ENCODE assay signal across 20 cellular contexts in genomic region chr3:71095511-71096305, GRCh38.
DNase-seq lines count a peak whose midpoint lies in the region; ATAC-seq and TF ChIP-seq lines count a peak whose summit lies in the region.
"Had no signal": no experiment of that assay in that cellular context is flagged by ENCODE, and none has a peak within 500 bp of the region (broad histone marks: within the 10 kb centered on the region; RNA-seq: fewer than 3 reads in every experiment).

No MANE protein-coding gene starts in this region.

- intact Hi-C loops in ascending aorta (cut with DNase I), result no loop called here
- intact Hi-C loops in naive thymus-derived CD4-positive, alpha-beta T cell (cut with micrococcal nuclease), result no loop called here

- TF ChIP-seq CTCF in ascending aorta (IDR thresholded peaks at IDR 0.05), result no peak

- no peaks in the 10 kb centered on the region for H3K27me3 Mint-ChIP-seq in naive thymus-derived CD4-positive, alpha-beta T cell
- H3K27me3 Mint-ChIP-seq: activated CD8-positive, alpha-beta memory T cell treated with anti-CD3 and anti-CD28 coated beads, Interleukin-2, amount 10 ng/mL, durations not matched to agents 7 days and 5 days had no signal

- POLR2A ChIA-PET in naive thymus-derived CD4-positive, alpha-beta T cell (lab: Charles Lee), result interaction anchor here (1.1 to 1.4 kb wide), 2 partner anchors 9 to 14 kb away, joined by 3 to 5 read pairs; no protein-coding TSS in a partner anchor

- DNase-seq in SIG-M5 treated with dmso at 0.1 percent for 504 hours (lab: John Stamatoyannopoulos, UW; ENCODE audit: unreplicated experiment) (peak; percentile 6), SIG-M5 (lab: John Stamatoyannopoulos, UW) (no peak), HCEC 1CT (peak; percentile 60), ascending aorta (ENCODE audit: low spot score in 2 of 2) (no peak), dedifferentiated amniotic fluid mesenchymal stem cell (ENCODE audit: extremely low spot score) (no peak), putamen (ENCODE audit: low spot score) (no peak)
- no peak for DNase-seq in naive thymus-derived CD4-positive, alpha-beta T cell
- DNase-seq: activated CD8-positive, alpha-beta memory T cell treated with anti-CD3 and anti-CD28 coated beads, Interleukin-2, amount 10 ng/mL, durations not matched to agents 7 days and 5 days; activated effector memory CD4-positive, alpha-beta T cell treated with Interleukin-2 at 50 U/mL for 16 hours; DMS153; foreskin keratinocyte; GDM1; hippocampal formation; NCI-H1436; NCI-H69; OCI-M1; posterior cingulate gyrus; SHP77 treated with DMSO at 0.1 percent for 48 hours had no signal

- peak overlapping the region; percentile 4 to 51 for H3K27ac ChIP-seq in ascending aorta
- H3K27ac ChIP-seq in naive thymus-derived CD4-positive, alpha-beta T cell (ENCODE audit: low read depth, low read length), result peak overlapping the region; percentile 6
- H3K27ac ChIP-seq: BLaER1 treated with 17β-estradiol and CSF1 and Interleukin-3, amounts not matched to agents 10 nM and 100 nM; foreskin keratinocyte had no signal

- H3K27me3 ChIP-seq in ascending aorta, result no peaks in the 10 kb centered on the region
- no peaks in the 10 kb centered on the region for H3K27me3 ChIP-seq in naive thymus-derived CD4-positive, alpha-beta T cell (ENCODE audit: control insufficient read depth in 2 of 2, insufficient read depth in 2 of 2, low read length in 2 of 2)
- H3K27me3 ChIP-seq: BLaER1 treated with 17β-estradiol and CSF1 and Interleukin-3, amounts not matched to agents 10 nM and 100 nM; foreskin keratinocyte had no signal

- H3K4me1 Mint-ChIP-seq in naive thymus-derived CD4-positive, alpha-beta T cell, result peaks cover 42 to 97% (median 90%) of the 10 kb centered on the region in 7 donors

- no peak for ATAC-seq in naive thymus-derived CD4-positive, alpha-beta T cell
- ATAC-seq in HG02642 (IDR thresholded peaks at IDR 0.05; ENCODE audit: poor library complexity, unreplicated experiment), result no peak
- ATAC-seq: activated CD8-positive, alpha-beta memory T cell treated with anti-CD3 and anti-CD28 coated beads, Interleukin-2, amount 10 ng/mL, durations not matched to agents 7 days and 5 days; foreskin keratinocyte had no signal

- H3K9me3 Mint-ChIP-seq in naive thymus-derived CD4-positive, alpha-beta T cell, result peaks cover 0 to 1% (median 0%) of the 10 kb centered on the region in 11 donors

- peak overlapping the region in 2 of 10 donors; percentile 18 to 32 for H3K4me3 Mint-ChIP-seq in naive thymus-derived CD4-positive, alpha-beta T cell
- H3K4me3 Mint-ChIP-seq: activated CD8-positive, alpha-beta memory T cell treated with anti-CD3 and anti-CD28 coated beads, Interleukin-2, amount 10 ng/mL, durations not matched to agents 7 days and 5 days had no signal

- H3K4me1 ChIP-seq in ascending aorta, result peaks cover 0 to 22% of the 10 kb centered on the region in 2 donors
- H3K4me1 ChIP-seq in naive thymus-derived CD4-positive, alpha-beta T cell (ENCODE audit: control insufficient read depth in 2 of 2, insufficient read depth in 2 of 2, low read length in 2 of 2), result peaks cover 16 to 46% of the 10 kb centered on the region in 2 donors

- H3K27ac Mint-ChIP-seq in naive thymus-derived CD4-positive, alpha-beta T cell, result peak overlapping the region; percentile 3 to 93 (median 75)
- H3K27ac Mint-ChIP-seq: activated CD8-positive, alpha-beta memory T cell treated with anti-CD3 and anti-CD28 coated beads, Interleukin-2, amount 10 ng/mL, durations not matched to agents 7 days and 5 days had no signal

- no peaks in the 10 kb centered on the region for H3K36me3 ChIP-seq in ascending aorta
- H3K36me3 ChIP-seq in naive thymus-derived CD4-positive, alpha-beta T cell (ENCODE audit: control insufficient read depth in 2 of 3, insufficient read depth in 3 of 3, low read length in 3 of 3), result peaks cover 3 to 7% (median 5%) of the 10 kb centered on the region in 3 experiments

- peaks cover 0 to 57% (median 45%) of the 10 kb centered on the region in 5 donors for H3K36me3 Mint-ChIP-seq in naive thymus-derived CD4-positive, alpha-beta T cell

- H3K9me3 ChIP-seq in ascending aorta, result no peaks in the 10 kb centered on the region
- no peaks in the 10 kb centered on the region for H3K9me3 ChIP-seq in naive thymus-derived CD4-positive, alpha-beta T cell (ENCODE audit: control insufficient read depth in 2 of 3, low read length in 3 of 3)
- H3K9me3 ChIP-seq: BLaER1 treated with 17β-estradiol and CSF1 and Interleukin-3, amounts not matched to agents 10 nM and 100 nM had no signal

- H3K4me3 ChIP-seq in ascending aorta, result no peak overlapping the region
- H3K4me3 ChIP-seq in naive thymus-derived CD4-positive, alpha-beta T cell (ENCODE audit: low read length), result no peak overlapping the region
- H3K4me3 ChIP-seq: BLaER1 treated with 17β-estradiol and CSF1 and Interleukin-3, amounts not matched to agents 10 nM and 100 nM had no signal

- CTCF ChIA-PET in naive thymus-derived CD4-positive, alpha-beta T cell (lab: Charles Lee), result no interaction called here

Comparison
In these comparisons a context has a peak if more than half of its experiments do, and no peak if none do; other contexts are left out.
1. DNase-seq: peak in SIG-M5 treated with dmso at 0.1 percent for 504 hours (single experiment) and HCEC 1CT (single experiment); none in SIG-M5 (single experiment), ascending aorta (0 of 2), naive thymus-derived CD4-positive, alpha-beta T cell (0 of 9), dedifferentiated amniotic fluid mesenchymal stem cell (single experiment) and putamen (single experiment).